ENCODE assay signal across 1 cellular context in the genomic region with DNA sequence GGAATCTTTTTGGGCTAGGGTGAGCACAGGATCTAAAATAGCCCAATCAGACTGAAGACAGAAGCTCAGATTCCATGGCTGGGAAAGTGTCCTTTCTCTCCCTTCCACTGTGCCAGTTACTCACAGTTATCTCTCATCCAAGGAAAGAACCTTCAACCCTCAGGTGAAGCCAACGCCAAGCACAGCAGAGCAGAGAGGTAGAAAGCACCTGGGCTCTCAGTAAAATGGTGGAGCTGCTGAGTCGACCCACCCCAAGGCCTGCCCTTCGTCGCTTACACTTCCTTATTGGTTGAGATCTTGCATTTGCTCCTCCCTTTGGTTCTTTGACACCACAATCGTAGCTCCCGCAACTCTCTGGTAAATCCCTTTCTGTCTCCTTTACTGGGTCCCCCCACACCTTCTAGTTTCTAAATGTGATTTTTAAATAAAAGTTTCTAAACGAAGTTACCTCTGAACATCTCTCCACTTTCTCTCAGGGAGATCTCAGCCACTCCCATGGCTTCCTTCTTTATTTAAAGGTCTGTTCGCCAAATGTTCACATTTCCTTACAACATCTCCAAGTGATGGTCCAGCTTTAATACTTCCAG.
TF ChIP-seq lines count a peak whose summit lies in the region.

No MANE protein-coding gene starts in this region.

TF ChIP-seq in K562, 482 proteins besides CTCF, POLR2A, EP300 and RAD21 (continued from another document and continues in another):
- peak; percentile 8; the same call in 1 of the 2 replicates for TF ChIP-seq SMARCA4 (IDR thresholded peaks at IDR 0.05)
- TF ChIP-seq, protein P1, sequence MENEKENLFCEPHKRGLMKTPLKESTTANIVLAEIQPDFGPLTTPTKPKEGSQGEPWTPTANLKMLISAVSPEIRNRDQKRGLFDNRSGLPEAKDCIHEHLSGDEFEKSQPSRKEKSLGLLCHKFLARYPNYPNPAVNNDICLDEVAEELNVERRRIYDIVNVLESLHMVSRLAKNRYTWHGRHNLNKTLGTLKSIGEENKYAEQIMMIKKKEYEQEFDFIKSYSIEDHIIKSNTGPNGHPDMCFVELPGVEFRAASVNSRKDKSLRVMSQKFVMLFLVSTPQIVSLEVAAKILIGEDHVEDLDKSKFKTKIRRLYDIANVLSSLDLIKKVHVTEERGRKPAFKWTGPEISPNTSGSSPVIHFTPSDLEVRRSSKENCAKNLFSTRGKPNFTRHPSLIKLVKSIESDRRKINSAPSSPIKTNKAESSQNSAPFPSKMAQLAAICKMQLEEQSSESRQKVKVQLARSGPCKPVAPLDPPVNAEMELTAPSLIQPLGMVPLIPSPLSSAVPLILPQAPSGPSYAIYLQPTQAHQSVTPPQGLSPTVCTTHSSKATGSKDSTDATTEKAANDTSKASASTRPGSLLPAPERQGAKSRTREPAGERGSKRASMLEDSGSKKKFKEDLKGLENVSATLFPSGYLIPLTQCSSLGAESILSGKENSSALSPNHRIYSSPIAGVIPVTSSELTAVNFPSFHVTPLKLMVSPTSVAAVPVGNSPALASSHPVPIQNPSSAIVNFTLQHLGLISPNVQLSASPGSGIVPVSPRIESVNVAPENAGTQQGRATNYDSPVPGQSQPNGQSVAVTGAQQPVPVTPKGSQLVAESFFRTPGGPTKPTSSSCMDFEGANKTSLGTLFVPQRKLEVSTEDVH (IDR thresholded peaks at IDR 0.05; ENCODE audit: low read depth, partially characterized antibody): no peak
- TF ChIP-seq RBFOX2 (IDR thresholded peaks at IDR 0.05; ENCODE audit: low read depth, low read length): peak; percentile 58; the same call in 1 of the 2 replicates
- TF ChIP-seq SIN3B (IDR thresholded peaks at IDR 0.05; ENCODE audit: low read depth): no peak
- no peak for TF ChIP-seq FUS (optimal IDR thresholded peaks at IDR 0.05; ENCODE audit: low read depth, low read length)
- no peak for TF ChIP-seq HSF4 (CRISPR knock-in tag; IDR thresholded peaks at IDR 0.05; ENCODE audit: borderline replicate concordance)
- TF ChIP-seq HCFC1 (IDR thresholded peaks at IDR 0.05; ENCODE audit: low read depth, low read length): no peak
- no peak for TF ChIP-seq ZNF511 (CRISPR knock-in tag; IDR thresholded peaks at IDR 0.05)
- TF ChIP-seq KDM5B (IDR thresholded peaks at IDR 0.05; ENCODE audit: insufficient replicate concordance, low read depth, low read length): peak; percentile 91
- peak; percentile 78; the same call in 1 of the 2 replicates for TF ChIP-seq ZNF197 (CRISPR knock-in tag; IDR thresholded peaks at IDR 0.05; ENCODE audit: low read depth)
- TF ChIP-seq JUND (IDR thresholded peaks at IDR 0.05; ENCODE audit: borderline replicate concordance, low read depth, low read length): no peak; the same call in 1 of the 2 replicates
- TF ChIP-seq JUND (tag; IDR thresholded peaks at IDR 0.05; ENCODE audit: borderline replicate concordance, low read depth, low read length): peak; percentile 43; the same call in 1 of the 3 replicates
- TF ChIP-seq RCOR1 (IDR thresholded peaks at IDR 0.05; ENCODE audit: borderline replicate concordance in 1 of 2, low read depth in 2 of 2, low read length in 2 of 2): peak in 1 of 2 experiments; percentile 26; a peak in 1 of 4 replicates
- TF ChIP-seq ZNF384 (IDR thresholded peaks at IDR 0.05; ENCODE audit: low read depth, low read length): no peak
- TF ChIP-seq, protein P2, sequence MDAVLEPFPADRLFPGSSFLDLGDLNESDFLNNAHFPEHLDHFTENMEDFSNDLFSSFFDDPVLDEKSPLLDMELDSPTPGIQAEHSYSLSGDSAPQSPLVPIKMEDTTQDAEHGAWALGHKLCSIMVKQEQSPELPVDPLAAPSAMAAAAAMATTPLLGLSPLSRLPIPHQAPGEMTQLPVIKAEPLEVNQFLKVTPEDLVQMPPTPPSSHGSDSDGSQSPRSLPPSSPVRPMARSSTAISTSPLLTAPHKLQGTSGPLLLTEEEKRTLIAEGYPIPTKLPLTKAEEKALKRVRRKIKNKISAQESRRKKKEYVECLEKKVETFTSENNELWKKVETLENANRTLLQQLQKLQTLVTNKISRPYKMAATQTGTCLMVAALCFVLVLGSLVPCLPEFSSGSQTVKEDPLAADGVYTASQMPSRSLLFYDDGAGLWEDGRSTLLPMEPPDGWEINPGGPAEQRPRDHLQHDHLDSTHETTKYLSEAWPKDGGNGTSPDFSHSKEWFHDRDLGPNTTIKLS (IDR thresholded peaks at IDR 0.05; ENCODE audit: borderline replicate concordance, low read depth): no peak
- TF ChIP-seq FOXJ3 (CRISPR knock-in tag; IDR thresholded peaks at IDR 0.05): no peak
- peak in 1 of 2 experiments; percentile 8; a peak in 1 of 4 replicates for TF ChIP-seq TEAD1 (CRISPR knock-in tag; IDR thresholded peaks at IDR 0.05)
- TF ChIP-seq TOE1 (IDR thresholded peaks at IDR 0.05; ENCODE audit: borderline replicate concordance): no peak
- no peak for TF ChIP-seq TOE1 (CRISPR knock-in tag; IDR thresholded peaks at IDR 0.05; ENCODE audit: borderline replicate concordance, low read depth)
- no peak for TF ChIP-seq ZNF143 (CRISPR knock-in tag; IDR thresholded peaks at IDR 0.05)
- TF ChIP-seq, protein P3, sequence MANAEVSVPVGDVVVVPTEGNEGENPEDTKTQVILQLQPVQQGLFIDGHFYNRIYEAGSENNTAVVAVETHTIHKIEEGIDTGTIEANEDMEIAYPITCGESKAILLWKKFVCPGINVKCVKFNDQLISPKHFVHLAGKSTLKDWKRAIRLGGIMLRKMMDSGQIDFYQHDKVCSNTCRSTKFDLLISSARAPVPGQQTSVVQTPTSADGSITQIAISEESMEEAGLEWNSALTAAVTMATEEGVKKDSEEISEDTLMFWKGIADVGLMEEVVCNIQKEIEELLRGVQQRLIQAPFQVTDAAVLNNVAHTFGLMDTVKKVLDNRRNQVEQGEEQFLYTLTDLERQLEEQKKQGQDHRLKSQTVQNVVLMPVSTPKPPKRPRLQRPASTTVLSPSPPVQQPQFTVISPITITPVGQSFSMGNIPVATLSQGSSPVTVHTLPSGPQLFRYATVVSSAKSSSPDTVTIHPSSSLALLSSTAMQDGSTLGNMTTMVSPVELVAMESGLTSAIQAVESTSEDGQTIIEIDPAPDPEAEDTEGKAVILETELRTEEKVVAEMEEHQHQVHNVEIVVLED (CRISPR knock-in tag; IDR thresholded peaks at IDR 0.05): no peak
- no peak for TF ChIP-seq ZNF699 (CRISPR knock-in tag; IDR thresholded peaks at IDR 0.05; ENCODE audit: insufficient replicate concordance)
- TF ChIP-seq HDAC6 (IDR thresholded peaks at IDR 0.05; ENCODE audit: low read depth, low read length): no peak
- 0 out of 2 replicates have a peak, but pooled peaks have one; percentile 35 for TF ChIP-seq OTX1 (CRISPR knock-in tag; IDR thresholded peaks at IDR 0.05)
- TF ChIP-seq PHB (CRISPR knock-in tag; IDR thresholded peaks at IDR 0.05): no peak
- TF ChIP-seq ZSCAN32 (CRISPR knock-in tag; IDR thresholded peaks at IDR 0.05): no peak
- TF ChIP-seq CTCFL (IDR thresholded peaks at IDR 0.05; ENCODE audit: borderline replicate concordance, insufficient read depth, low read depth, low read length, poor library complexity, severe bottlenecking): no peak
- TF ChIP-seq POLR2AphosphoS5 (IDR thresholded peaks at IDR 0.05; ENCODE audit: control insufficient read depth, insufficient read depth, low read depth, low read length): peak; percentile 90
- TF ChIP-seq ZNF785 (CRISPR knock-in tag; IDR thresholded peaks at IDR 0.05): no peak
- TF ChIP-seq ARID1B (IDR thresholded peaks at IDR 0.05): no peak
- TF ChIP-seq MED1 (CRISPR knock-in tag; IDR thresholded peaks at IDR 0.05; ENCODE audit: borderline replicate concordance): no peak
- TF ChIP-seq SMARCE1 (IDR thresholded peaks at IDR 0.05): 0 out of 2 replicates have a peak, but pooled peaks have one; percentile 5
- TF ChIP-seq POLR2G (IDR thresholded peaks at IDR 0.05; ENCODE audit: low read depth, low read length): 0 out of 2 replicates have a peak, but pooled peaks have one; percentile 37
- no peak for TF ChIP-seq CBX8 (IDR thresholded peaks at IDR 0.05; ENCODE audit: borderline replicate concordance, extremely low read depth, low read depth, low read length, poor library complexity, severe bottlenecking)
- peak; percentile 24 to 46; a peak in 3 of 4 replicates for TF ChIP-seq NRF1 (conservative IDR thresholded peaks at IDR 0.05 in 1 of 2, IDR thresholded peaks at IDR 0.05 in 1 of 2)
- TF ChIP-seq CBX3 (IDR thresholded peaks at IDR 0.05; ENCODE audit: borderline replicate concordance in 1 of 2, low read length in 2 of 2): peak in 1 of 2 experiments; percentile 78; a peak in 1 of 3 replicates
- TF ChIP-seq NFXL1 (CRISPR knock-in tag; IDR thresholded peaks at IDR 0.05): no peak
- TF ChIP-seq ZFX (CRISPR knock-in tag; IDR thresholded peaks at IDR 0.05): peak; percentile 80
- TF ChIP-seq ZMIZ1 (IDR thresholded peaks at IDR 0.05; ENCODE audit: low read depth in 2 of 2, low read length in 2 of 2): peak in 1 of 2 experiments; percentile 11; a peak in 1 of 4 replicates
- no peak for TF ChIP-seq RBM15 (IDR thresholded peaks at IDR 0.05; ENCODE audit: insufficient read depth, low read length)
- TF ChIP-seq GTF2A2 (tag; IDR thresholded peaks at IDR 0.05): no peak
- TF ChIP-seq L3MBTL2 (IDR thresholded peaks at IDR 0.05): no peak
- no peak for TF ChIP-seq E2F5 (CRISPR knock-in tag; IDR thresholded peaks at IDR 0.05)
- peak; percentile 44; the same call in 1 of the 2 replicates for TF ChIP-seq NFE2 (IDR thresholded peaks at IDR 0.05; ENCODE audit: low read depth)
- peak; percentile 81 for TF ChIP-seq TBP (optimal IDR thresholded peaks at IDR 0.05; ENCODE audit: low read depth, low read length)
- no peak for TF ChIP-seq ZNF589 (CRISPR knock-in tag; IDR thresholded peaks at IDR 0.05; ENCODE audit: low read depth)
- peak; percentile 19 for TF ChIP-seq CHD4 (IDR thresholded peaks at IDR 0.05; ENCODE audit: insufficient read depth, insufficient replicate concordance, low read depth, low read length, poor library complexity, severe bottlenecking)
